ENCODE assay signal across 2 cellular contexts in the genomic region with DNA sequence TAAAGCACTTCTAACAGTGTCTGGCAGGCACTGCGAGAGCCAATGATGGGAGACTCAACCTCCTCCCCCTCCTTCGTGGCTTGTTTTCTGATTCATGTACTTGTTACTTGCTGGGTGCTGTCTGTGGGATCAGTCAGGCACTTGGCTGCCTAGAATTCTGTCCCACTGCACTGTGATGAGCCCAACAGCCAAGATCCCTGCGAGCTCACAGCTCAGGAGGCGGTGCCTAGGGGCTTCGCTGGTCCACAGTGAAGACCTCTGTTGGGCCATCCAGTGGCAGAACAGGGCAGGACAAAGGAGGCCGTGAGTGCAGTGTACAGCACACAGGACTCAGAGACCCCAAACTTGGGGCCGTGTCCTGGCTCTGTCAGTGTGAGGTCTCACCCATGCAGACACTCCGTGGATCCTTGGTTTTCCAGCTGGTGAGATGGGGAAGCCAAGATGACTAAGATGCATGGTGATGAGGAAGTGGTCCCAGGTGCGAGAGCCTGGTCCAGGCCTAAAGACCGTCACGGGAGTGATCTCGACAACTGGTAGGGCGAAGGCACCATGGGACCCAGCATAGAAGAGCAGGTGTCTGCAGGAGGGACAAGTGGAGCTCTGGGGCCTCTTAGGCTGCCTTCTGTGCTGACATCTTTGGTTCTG.
TF ChIP-seq lines count a peak whose summit lies in the region.

No MANE protein-coding gene starts in this region.

TF ChIP-seq in SK-N-SH, 30 proteins besides CTCF, POLR2A, EP300 and RAD21:
- no peak for TF ChIP-seq GATA2 (CRISPR knock-in tag; IDR thresholded peaks at IDR 0.05)
- no peak for TF ChIP-seq TEAD4 (IDR thresholded peaks at IDR 0.05; ENCODE audit: borderline replicate concordance, insufficient read depth)
- TF ChIP-seq EZH2phosphoT487 (IDR thresholded peaks at IDR 0.05; ENCODE audit: borderline replicate concordance, low read depth) = no peak
- no peak for TF ChIP-seq NFIC (IDR thresholded peaks at IDR 0.05; ENCODE audit: borderline replicate concordance)
- TF ChIP-seq MXI1 (IDR thresholded peaks at IDR 0.05; ENCODE audit: low read depth, low read length) = no peak
- TF ChIP-seq, protein P1, sequence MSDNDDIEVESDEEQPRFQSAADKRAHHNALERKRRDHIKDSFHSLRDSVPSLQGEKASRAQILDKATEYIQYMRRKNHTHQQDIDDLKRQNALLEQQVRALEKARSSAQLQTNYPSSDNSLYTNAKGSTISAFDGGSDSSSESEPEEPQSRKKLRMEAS (IDR thresholded peaks at IDR 0.05; ENCODE audit: low read depth) = no peak
- no peak for TF ChIP-seq FOXM1 (IDR thresholded peaks at IDR 0.05; ENCODE audit: low read depth)
- TF ChIP-seq CHD2 (IDR thresholded peaks at IDR 0.05; ENCODE audit: low read length, partially characterized antibody) = no peak
- no peak for TF ChIP-seq ELF1 (IDR thresholded peaks at IDR 0.05)
- TF ChIP-seq JUND (IDR thresholded peaks at IDR 0.05) = no peak
- TF ChIP-seq MEF2A (IDR thresholded peaks at IDR 0.05; ENCODE audit: borderline replicate concordance, low read depth) = no peak
- no peak for TF ChIP-seq YY1 (IDR thresholded peaks at IDR 0.05; ENCODE audit: low read depth)
- no peak for TF ChIP-seq FOSL2 (IDR thresholded peaks at IDR 0.05; ENCODE audit: borderline replicate concordance, low read depth)
- no peak for TF ChIP-seq POLR2AphosphoS5 (IDR thresholded peaks at IDR 0.05; ENCODE audit: low read depth, low read length)

TF ChIP-seq in SK-N-SH treated with all-trans-retinoic acid at 6 μM for 48 hours, 23 proteins besides CTCF, POLR2A, EP300 and RAD21:
- no peak for TF ChIP-seq BACH2 (CRISPR knock-in tag; IDR thresholded peaks at IDR 0.05; ENCODE audit: borderline replicate concordance)
- no peak for TF ChIP-seq SNAI2 (CRISPR knock-in tag; IDR thresholded peaks at IDR 0.05)
- TF ChIP-seq, protein P2, sequence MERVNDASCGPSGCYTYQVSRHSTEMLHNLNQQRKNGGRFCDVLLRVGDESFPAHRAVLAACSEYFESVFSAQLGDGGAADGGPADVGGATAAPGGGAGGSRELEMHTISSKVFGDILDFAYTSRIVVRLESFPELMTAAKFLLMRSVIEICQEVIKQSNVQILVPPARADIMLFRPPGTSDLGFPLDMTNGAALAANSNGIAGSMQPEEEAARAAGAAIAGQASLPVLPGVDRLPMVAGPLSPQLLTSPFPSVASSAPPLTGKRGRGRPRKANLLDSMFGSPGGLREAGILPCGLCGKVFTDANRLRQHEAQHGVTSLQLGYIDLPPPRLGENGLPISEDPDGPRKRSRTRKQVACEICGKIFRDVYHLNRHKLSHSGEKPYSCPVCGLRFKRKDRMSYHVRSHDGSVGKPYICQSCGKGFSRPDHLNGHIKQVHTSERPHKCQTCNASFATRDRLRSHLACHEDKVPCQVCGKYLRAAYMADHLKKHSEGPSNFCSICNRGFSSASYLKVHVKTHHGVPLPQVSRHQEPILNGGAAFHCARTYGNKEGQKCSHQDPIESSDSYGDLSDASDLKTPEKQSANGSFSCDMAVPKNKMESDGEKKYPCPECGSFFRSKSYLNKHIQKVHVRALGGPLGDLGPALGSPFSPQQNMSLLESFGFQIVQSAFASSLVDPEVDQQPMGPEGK (CRISPR knock-in tag; IDR thresholded peaks at IDR 0.05; ENCODE audit: borderline replicate concordance) = no peak
- TF ChIP-seq RARB (CRISPR knock-in tag; IDR thresholded peaks at IDR 0.05) = no peak
